In the genomic region with DNA sequence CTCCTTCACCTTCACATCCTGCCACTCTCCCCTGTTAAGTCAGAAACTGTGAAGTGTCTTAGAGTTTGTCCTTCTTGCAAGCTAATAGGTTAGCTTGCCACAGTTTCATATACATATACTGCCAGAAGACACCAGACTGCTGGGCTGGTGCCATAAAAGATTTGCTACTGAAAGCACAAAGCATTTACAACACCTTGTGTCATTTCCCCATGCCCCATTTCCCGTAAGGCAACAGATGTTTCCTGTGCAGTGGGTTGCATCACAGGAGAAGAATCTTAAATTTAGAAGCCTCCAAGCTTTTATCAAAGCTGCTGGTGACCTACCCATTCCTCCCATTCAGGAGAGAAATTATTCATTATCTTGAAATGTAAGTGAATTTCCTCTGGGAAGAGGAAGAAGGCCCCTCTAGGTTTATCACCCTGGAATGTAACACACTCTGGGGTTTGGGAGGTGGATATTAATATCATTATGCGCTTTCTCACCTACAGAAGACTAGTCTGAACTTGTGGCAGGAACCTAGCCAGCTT, we compare ENCODE assay signal across 8 cellular contexts. TPM values are rescaled to one million over a fixed set of nuclear protein-coding genes. Genes with fewer than 3 reads are reported as not detected.
DNase-seq lines count a peak whose midpoint lies in the region; ATAC-seq and TF ChIP-seq lines count a peak whose summit lies in the region.

No MANE protein-coding gene starts in this region.

- no peak overlapping the region for H3K4me3 ChIP-seq in heart left ventricle
- H3K4me3 ChIP-seq in stomach = no peak overlapping the region

- intact Hi-C loops in heart left ventricle (cut with DNase I) = loop anchor here in 7 of 10 donors (1.0 to 10.0 kb wide), 8 partner anchors 33 to 225 kb away; partner anchors contain the start of gene RAB33B (in 1 of the 7)
- intact Hi-C loops in stomach (cut with DNase I; ENCODE audit: low total_unique reads) = no loop called here

- WGBS in heart left ventricle, 4 donors = 40 to 56% (median 54%) methylated on average over 2 of the region's 2 CpGs
- 64 to 82% (median 76%) methylated on average over 2 of the region's 2 CpGs for WGBS in stomach, 5 donors

- H3K4me1 ChIP-seq in heart left ventricle (peaks cover 0 to 18% (median 5%) of the 10 kb centered on the region in 12 donors), stomach (peaks cover 0 to 9% (median 0%) of the 10 kb centered on the region in 4 donors)

- H3K9me3 Mint-ChIP-seq in activated T-cell treated with anti-CD3 and anti-CD28 coated beads, Interleukin-2, amount 50 U/mL, for 24 hours = peaks cover 8% of the 10 kb centered on the region

- H3K27me3 Mint-ChIP-seq in activated T-cell treated with anti-CD3 and anti-CD28 coated beads, Interleukin-2, amount 50 U/mL, for 24 hours = no peaks in the 10 kb centered on the region

- peaks cover 0 to 25% (median 4%) of the 10 kb centered on the region in 12 donors for H3K9me3 ChIP-seq in heart left ventricle
- peaks cover 0 to 8% (median 3%) of the 10 kb centered on the region in 4 donors for H3K9me3 ChIP-seq in stomach

- ATAC-seq in HG03139 (IDR thresholded peaks at IDR 0.05; ENCODE audit: unreplicated experiment) (peak; percentile 76), heart left ventricle (peak; percentile 47 to 93 (median 89))

- H3K27me3 ChIP-seq in heart left ventricle (no peaks in the 10 kb centered on the region), stomach (no peaks in the 10 kb centered on the region)

- TF ChIP-seq EP300 in stomach (IDR thresholded peaks at IDR 0.05) = no peak

- no peak for TF ChIP-seq CTCF in heart left ventricle (IDR thresholded peaks at IDR 0.05)
- no peak for TF ChIP-seq CTCF in stomach (IDR thresholded peaks at IDR 0.05)

- TF ChIP-seq POLR2A in heart left ventricle (IDR thresholded peaks at IDR 0.05) = no peak
- no peak for TF ChIP-seq POLR2A in stomach (IDR thresholded peaks at IDR 0.05)

- H3K27ac ChIP-seq in heart left ventricle (peak overlapping the region in 11 of 12 donors; percentile 8 to 71 (median 45)), stomach (peak overlapping the region in 3 of 5 donors; percentile 35 to 75 (median 57))

- peak overlapping the region; percentile 51 for H3K27ac Mint-ChIP-seq in activated T-cell treated with anti-CD3 and anti-CD28 coated beads, Interleukin-2, amount 50 U/mL, for 24 hours

- no peak overlapping the region for H3K4me3 Mint-ChIP-seq in activated T-cell treated with anti-CD3 and anti-CD28 coated beads, Interleukin-2, amount 50 U/mL, for 24 hours

- no peaks in the 10 kb centered on the region for H3K36me3 ChIP-seq in heart left ventricle
- peaks cover 0 to 10% (median 0%) of the 10 kb centered on the region in 4 donors for H3K36me3 ChIP-seq in stomach

- H3K4me1 Mint-ChIP-seq in activated T-cell treated with anti-CD3 and anti-CD28 coated beads, Interleukin-2, amount 50 U/mL, for 24 hours (ENCODE audit: low read depth) = peaks cover 12% of the 10 kb centered on the region

- H3K36me3 Mint-ChIP-seq in activated T-cell treated with anti-CD3 and anti-CD28 coated beads, Interleukin-2, amount 50 U/mL, for 24 hours (ENCODE audit: low read depth) = peaks cover 48% of the 10 kb centered on the region

- no peak for DNase-seq in activated T-cell treated with anti-CD3 and anti-CD28 coated beads, Interleukin-2, amount 50 U/mL, for 24 hours
- DNase-seq in activated T-cell treated with anti-CD3 and anti-CD28 coated beads, Interleukin-2, amount 50 U/mL, for 48 hours = no peak
- DNase-seq in UCSD-AML1 (lab: John Stamatoyannopoulos, UW; ENCODE audit: unreplicated experiment) (peak; percentile 58), heart left ventricle (peak in 4 of 5 donors; percentile 56 to 69 (median 68)), stomach (no peak), NCI-H1417 (lab: John Stamatoyannopoulos, UW) (no peak)
- DNase-seq in activated effector memory CD4-positive, alpha-beta T cell treated with Interleukin-2 at 50 U/mL for 16 hours = no peak

RNA-seq across cellular contexts. Expression of gene RAB33B, which starts 34.5 kb away (rescaled TPM):
- total RNA-seq in heart left ventricle (1 to 10 TPM; 4.8 to 9.4 (median 6.9) TPM), stomach (10 to 100 TPM in 2 of 5 donors, 1 to 10 TPM in 2, not detected in 1; 1.2 to 19.6 (median 9.5) TPM)
- polyA plus RNA-seq in heart left ventricle (1 to 10 TPM; 2.3 to 4.1 TPM), stomach (1 to 10 TPM; 2.7 to 4.1 (median 3.2) TPM)

Comparison
In these comparisons a context has a peak if more than half of its experiments do, and no peak if none do; other contexts are left out.
1. DNase-seq: peak in UCSD-AML1 (single experiment) and heart left ventricle (4 of 5); none in activated T-cell treated with anti-CD3 and anti-CD28 coated beads, Interleukin-2, amount 50 U/mL, for 24 hours (single experiment), activated T-cell treated with anti-CD3 and anti-CD28 coated beads, Interleukin-2, amount 50 U/mL, for 48 hours (0 of 2), stomach (single experiment), NCI-H1417 (0 of 3) and activated effector memory CD4-positive, alpha-beta T cell treated with Interleukin-2 at 50 U/mL for 16 hours (single experiment).